ENCODE assay signal across 8 cellular contexts in genomic region chr11:44977493-44977984, GRCh38. TPM values are rescaled to one million over a fixed set of nuclear protein-coding genes. Genes with fewer than 3 reads are reported as not detected.
DNase-seq lines count a peak whose midpoint lies in the region; ATAC-seq and TF ChIP-seq lines count a peak whose summit lies in the region.

No MANE protein-coding gene starts in this region.

- no peaks in the 10 kb centered on the region for H3K9me3 Mint-ChIP-seq in activated T-helper 17 cell treated with anti-CD3 and anti-CD28 coated beads, Interleukin-2, amount 50 U/mL, for 72 hours

- TF ChIP-seq RAD21 in liver (IDR thresholded peaks at IDR 0.05) = peak; percentile 27 to 29

- 58% methylated on average over 9 of the region's 9 CpGs for WGBS in liver

- TF ChIP-seq CTCF in C4-2B (conservative IDR thresholded peaks at IDR 0.05) (no peak), liver (IDR thresholded peaks at IDR 0.05; ENCODE audit: low read depth, low read length, missing input control) (peak; percentile 14)

- H3K36me3 ChIP-seq in liver (ENCODE audit: control insufficient read depth in 4 of 4, insufficient read depth in 3 of 4, low read depth in 1 of 4, low read length in 3 of 4) = no peaks in the 10 kb centered on the region

- H3K9ac ChIP-seq in liver (ENCODE audit: low read depth in 1 of 2, low read length in 2 of 2) = no peak overlapping the region

- DNase-seq in HEK293T (ENCODE audit: extremely low spot score) (peak; percentile 34), glomerular visceral epithelial cell (ENCODE audit: extremely low spot score) (no peak)
- no peak for DNase-seq in stimulated activated CD4-positive, alpha-beta T cell treated with anti-CD3 and anti-CD28 coated beads, Interleukin-4, amount 100 ng/mL, for 4 hours

- CTCF ChIA-PET in HEK293T (lab: Yijun Ruan, JAX) = interaction anchor here (1.6 kb wide), 1 partner anchor 17 kb away, joined by 3 read pairs; no protein-coding TSS in a partner anchor

- H3K4me3 ChIP-seq in liver (ENCODE audit: low read depth in 1 of 3, low read length in 3 of 3) = no peak overlapping the region

- no peaks in the 10 kb centered on the region for H3K27me3 ChIP-seq in liver (ENCODE audit: control insufficient read depth in 4 of 4, insufficient read depth in 4 of 4, low read length in 3 of 4)

- peak; percentile 25 for ATAC-seq in activated T-helper 17 cell treated with anti-CD3 and anti-CD28 coated beads, Interleukin-2, amount 50 U/mL, for 72 hours (replicated peaks)
- ATAC-seq in GM19397 (IDR thresholded peaks at IDR 0.05; ENCODE audit: unreplicated experiment) (no peak), GM21576 (IDR thresholded peaks at IDR 0.05; ENCODE audit: unreplicated experiment) (no peak)

- H3K27me3 Mint-ChIP-seq in activated T-helper 17 cell treated with anti-CD3 and anti-CD28 coated beads, Interleukin-2, amount 50 U/mL, for 72 hours = no peaks in the 10 kb centered on the region

- peak overlapping the region; percentile 99 for H3K27ac ChIP-seq in C4-2B
- no peak overlapping the region for H3K27ac ChIP-seq in liver (ENCODE audit: low read depth in 1 of 2, low read length in 2 of 2)

- POLR2A ChIA-PET in HEK293T (lab: Yijun Ruan, JAX) = no interaction called here

- H3K9me3 ChIP-seq in liver (ENCODE audit: control insufficient read depth in 4 of 4, low read length in 3 of 4) = no peaks in the 10 kb centered on the region

- no peaks in the 10 kb centered on the region for H3K36me3 Mint-ChIP-seq in activated T-helper 17 cell treated with anti-CD3 and anti-CD28 coated beads, Interleukin-2, amount 50 U/mL, for 72 hours (ENCODE audit: low read depth)

- H3K4me1 Mint-ChIP-seq in activated T-helper 17 cell treated with anti-CD3 and anti-CD28 coated beads, Interleukin-2, amount 50 U/mL, for 72 hours = peaks cover 12% of the 10 kb centered on the region

- peaks cover 14 to 37% (median 23%) of the 10 kb centered on the region in 4 donors for H3K4me1 ChIP-seq in liver (ENCODE audit: control insufficient read depth in 4 of 4, insufficient read depth in 4 of 4, low read length in 3 of 4)

- no peak overlapping the region for H3K4me3 Mint-ChIP-seq in activated T-helper 17 cell treated with anti-CD3 and anti-CD28 coated beads, Interleukin-2, amount 50 U/mL, for 72 hours

- H3K27ac Mint-ChIP-seq in activated T-helper 17 cell treated with anti-CD3 and anti-CD28 coated beads, Interleukin-2, amount 50 U/mL, for 72 hours = no peak overlapping the region

TF ChIP-seq in HEK293T, 16 proteins besides CTCF, POLR2A, EP300 and RAD21:
- no peak for TF ChIP-seq FOXK2 (IDR thresholded peaks at IDR 0.05)
- TF ChIP-seq HDGF (IDR thresholded peaks at IDR 0.05; ENCODE audit: borderline replicate concordance) = no peak
- no peak for TF ChIP-seq LEF1 (IDR thresholded peaks at IDR 0.05; ENCODE audit: borderline replicate concordance)
- no peak for TF ChIP-seq TARDBP (IDR thresholded peaks at IDR 0.05)

TF ChIP-seq in liver, 16 proteins besides CTCF, POLR2A, EP300 and RAD21:
- no peak for TF ChIP-seq FOXA1 (IDR thresholded peaks at IDR 0.05)
TF ChIP-seq in liver: peak in this region for 0.

RNA-seq across cellular contexts. Expression of gene TP53I11, which starts 26.9 kb away (rescaled TPM):
- total RNA-seq in activated T-helper 17 cell treated with anti-CD3 and anti-CD28 coated beads, Interleukin-2, amount 50 U/mL, for 72 hours = 1 to 10 TPM; 3.8 to 6.4 TPM
- 1 to 10 TPM; 7.7 to 9.0 TPM for total RNA-seq in liver
- 10 to 100 TPM in 1 of 2 donors, 1 to 10 TPM in 1; 3.6 to 16.0 TPM for polyA plus RNA-seq in liver
